22 cellular contexts compared by ENCODE assay signal in the genomic region with DNA sequence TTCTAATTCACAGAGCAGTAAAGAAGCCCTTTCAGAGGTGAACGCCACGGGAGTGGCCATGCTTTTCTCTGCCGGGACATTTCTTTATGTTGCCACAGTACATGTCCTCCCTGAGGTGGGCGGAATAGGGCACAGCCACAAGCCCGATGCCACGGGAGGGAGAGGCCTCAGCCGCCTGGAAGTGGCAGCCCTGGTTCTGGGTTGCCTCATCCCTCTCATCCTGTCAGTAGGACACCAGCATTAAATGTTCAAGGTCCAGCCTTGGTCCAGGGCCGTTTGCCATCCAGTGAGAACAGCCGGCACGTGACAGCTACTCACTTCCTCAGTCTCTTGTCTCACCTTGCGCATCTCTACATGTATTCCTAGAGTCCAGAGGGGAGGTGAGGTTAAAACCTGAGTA. TPM values are rescaled to one million over a fixed set of nuclear protein-coding genes. Genes with fewer than 3 reads are reported as not detected.
"Had no signal": no experiment of that assay in that cellular context is flagged by ENCODE, and none has a peak within 500 bp of the region (broad histone marks: within the 10 kb centered on the region; RNA-seq: fewer than 3 reads in every experiment).

No MANE protein-coding gene starts in this region.

- H3K27ac ChIP-seq: dorsolateral prefrontal cortex, gastrocnemius medialis, prostate gland, right atrium auricular region, sigmoid colon, thoracic aorta, tibial nerve, upper lobe of left lung had no signal

- H3K4me3 ChIP-seq: dorsolateral prefrontal cortex, gastrocnemius medialis, lung, prostate gland, right atrium auricular region, sigmoid colon, thoracic aorta, tibial nerve, upper lobe of left lung had no signal

- FAIRE-seq: colon, keratinocyte, urothelium cell line had no signal

- ATAC-seq: gastrocnemius medialis; naive thymus-derived CD4-positive, alpha-beta T cell; stimulated activated effector memory CD8-positive, alpha-beta T cell treated with anti-CD3 and anti-CD28 coated beads, Interleukin-12 subunit alpha, Interleukin-12 subunit beta, amount 100 ng/mL, for 72 hours had no signal

- DNase-seq: dorsolateral prefrontal cortex; effector CD4-positive, alpha-beta T cell; foreskin fibroblast; gastrocnemius medialis; head of caudate nucleus; mesenchymal stem cell; midbrain; naive thymus-derived CD4-positive, alpha-beta T cell; nucleus accumbens; sigmoid colon; stimulated activated CD4-positive, alpha-beta T cell treated with anti-CD3 and anti-CD28 coated beads, Interleukin-2, amount 100 ng/mL, for 24 hours; stimulated activated CD4-positive, alpha-beta T cell treated with anti-CD3 and anti-CD28 coated beads, Interleukin-4, amount 100 ng/mL, for 24 hours had no signal

- H3K4me1 ChIP-seq: gastrocnemius medialis, prostate gland, right atrium auricular region, sigmoid colon, tibial nerve, upper lobe of left lung had no signal

- H3K27me3 ChIP-seq: dorsolateral prefrontal cortex, gastrocnemius medialis, right atrium auricular region, sigmoid colon, tibial nerve, upper lobe of left lung had no signal

- H3K9me3 ChIP-seq: gastrocnemius medialis, prostate gland, right atrium auricular region, sigmoid colon, thoracic aorta, tibial nerve, upper lobe of left lung had no signal

RNA-seq across cellular contexts. Expression of a gene that starts 26.2 kb away (rescaled TPM):
- total RNA-seq: right atrium auricular region, tibial nerve had no signal
